Comparison of ENCODE assay signal across 8 cellular contexts in the genomic region with DNA sequence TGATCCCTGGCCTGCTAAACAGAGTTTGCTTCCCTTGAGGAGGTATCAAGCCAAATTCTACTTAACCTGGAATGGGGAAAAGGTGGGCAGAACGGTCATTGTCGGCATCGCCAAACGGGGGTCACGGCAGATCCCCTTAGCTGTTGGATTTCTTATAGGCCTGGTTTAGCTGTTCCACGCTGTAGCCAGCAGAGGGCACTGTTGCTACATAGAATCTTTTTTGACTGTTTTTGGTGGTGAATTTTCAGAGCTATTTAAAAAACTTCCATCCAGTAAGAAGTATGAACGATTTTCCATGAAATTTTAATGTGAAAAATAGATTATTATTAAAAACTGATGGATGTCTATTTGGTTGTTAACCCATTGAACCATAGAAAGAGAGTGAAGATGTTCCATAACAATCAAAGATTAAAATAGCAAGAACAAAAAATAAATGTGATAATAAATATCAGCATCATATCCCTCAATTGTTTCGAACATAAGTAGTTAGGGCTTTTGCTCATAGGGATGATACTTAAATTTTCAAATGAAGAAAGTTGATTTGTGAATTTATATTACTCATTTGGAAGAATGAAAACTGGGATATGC. TPM values are rescaled to one million over a fixed set of nuclear protein-coding genes. Genes with fewer than 3 reads are reported as not detected.
DNase-seq lines count a peak whose midpoint lies in the region; ATAC-seq and TF ChIP-seq lines count a peak whose summit lies in the region.

No MANE protein-coding gene starts in this region.

- CTCF ChIA-PET in CD8-positive, alpha-beta memory T cell (lab: Charles Lee) = interaction anchor here (1.2 kb wide), 1 partner anchor 24 kb away, joined by 3 read pairs; no protein-coding TSS in a partner anchor
- CTCF ChIA-PET in activated naive CD4-positive, alpha-beta T cell treated with anti-CD3 and anti-CD28 coated beads, Interleukin-2, amount 10 ng/mL, durations not matched to agents 7 days and 5 days (lab: Charles Lee) = interaction anchor here (0.6 to 1.4 kb wide), 6 partner anchors 11 to 1869 kb away, joined by 3 to 5 read pairs (median 4); no protein-coding TSS in a partner anchor

- no peaks in the 10 kb centered on the region for H3K36me3 Mint-ChIP-seq in CD8-positive, alpha-beta memory T cell
- H3K36me3 Mint-ChIP-seq in activated naive CD4-positive, alpha-beta T cell treated with anti-CD3 and anti-CD28 coated beads, Interleukin-2, amount 10 ng/mL, durations not matched to agents 7 days and 5 days = no peaks in the 10 kb centered on the region

- H3K27me3 Mint-ChIP-seq in CD8-positive, alpha-beta memory T cell = peaks cover 5 to 14% of the 10 kb centered on the region in 2 donors
- peaks cover 27% of the 10 kb centered on the region for H3K27me3 Mint-ChIP-seq in activated naive CD4-positive, alpha-beta T cell treated with anti-CD3 and anti-CD28 coated beads, Interleukin-2, amount 10 ng/mL, durations not matched to agents 7 days and 5 days

- H3K4me3 ChIP-seq in CD8-positive, alpha-beta memory T cell (ENCODE audit: low read length) = no peak overlapping the region
- H3K4me3 ChIP-seq in right atrium auricular region = peak overlapping the region in 1 of 2 donors; percentile 46

- no peaks in the 10 kb centered on the region for H3K9me3 ChIP-seq in CD8-positive, alpha-beta memory T cell (ENCODE audit: low read length)
- no peaks in the 10 kb centered on the region for H3K9me3 ChIP-seq in right atrium auricular region

- DNase-seq in CD8-positive, alpha-beta memory T cell = peak in 4 of 5 donors; percentile 1 to 30 (median 14)
- DNase-seq in NCI-H460 (ENCODE audit: extremely low read depth, low read depth) = peak; percentile 69
- DNase-seq in activated naive CD4-positive, alpha-beta T cell treated with anti-CD3 and anti-CD28 coated beads, Interleukin-2, amount 10 ng/mL, durations not matched to agents 7 days and 5 days = peak; percentile 53
- peak; percentile 68 for DNase-seq in right atrium auricular region (ENCODE audit: low spot score)
- DNase-seq in renal cortical epithelial cell (ENCODE audit: low read depth) = peak; percentile 26
- no peak for DNase-seq in epidermal melanocyte (ENCODE audit: insufficient read length, low spot score)
- no peak for DNase-seq in COLO829 (ENCODE audit: low spot score)

- TF ChIP-seq CTCF in right atrium auricular region (IDR thresholded peaks at IDR 0.05) = peak; percentile 65 to 89

- no peaks in the 10 kb centered on the region for H3K36me3 ChIP-seq in CD8-positive, alpha-beta memory T cell (ENCODE audit: insufficient read depth, low read length)
- H3K36me3 ChIP-seq in right atrium auricular region = no peaks in the 10 kb centered on the region

- POLR2A ChIA-PET in CD8-positive, alpha-beta memory T cell (lab: Charles Lee) = no interaction called here

- H3K4me1 Mint-ChIP-seq in CD8-positive, alpha-beta memory T cell = peaks cover 5% of the 10 kb centered on the region in 3 donors
- H3K4me1 Mint-ChIP-seq in activated naive CD4-positive, alpha-beta T cell treated with anti-CD3 and anti-CD28 coated beads, Interleukin-2, amount 10 ng/mL, durations not matched to agents 7 days and 5 days = peaks cover 4% of the 10 kb centered on the region

- H3K9me3 Mint-ChIP-seq in CD8-positive, alpha-beta memory T cell = peaks cover 0 to 3% (median 0%) of the 10 kb centered on the region in 5 donors
- no peaks in the 10 kb centered on the region for H3K9me3 Mint-ChIP-seq in activated naive CD4-positive, alpha-beta T cell treated with anti-CD3 and anti-CD28 coated beads, Interleukin-2, amount 10 ng/mL, durations not matched to agents 7 days and 5 days

- H3K27me3 ChIP-seq in CD8-positive, alpha-beta memory T cell (ENCODE audit: insufficient read depth, low read length, poor library complexity, severe bottlenecking) = no peaks in the 10 kb centered on the region
- no peaks in the 10 kb centered on the region for H3K27me3 ChIP-seq in right atrium auricular region

- no peak overlapping the region for H3K27ac ChIP-seq in CD8-positive, alpha-beta memory T cell (ENCODE audit: low read depth, low read length)
- H3K27ac ChIP-seq in right atrium auricular region = no peak overlapping the region

- peak; percentile 54 for ATAC-seq in GM19351 (IDR thresholded peaks at IDR 0.05; ENCODE audit: unreplicated experiment)

- no peak overlapping the region for H3K4me3 Mint-ChIP-seq in CD8-positive, alpha-beta memory T cell
- peak overlapping the region; percentile 52 for H3K4me3 Mint-ChIP-seq in activated naive CD4-positive, alpha-beta T cell treated with anti-CD3 and anti-CD28 coated beads, Interleukin-2, amount 10 ng/mL, durations not matched to agents 7 days and 5 days

- H3K4me1 ChIP-seq in CD8-positive, alpha-beta memory T cell (ENCODE audit: insufficient read depth, low read length) = no peaks in the 10 kb centered on the region
- no peaks in the 10 kb centered on the region for H3K4me1 ChIP-seq in right atrium auricular region

- H3K27ac Mint-ChIP-seq in CD8-positive, alpha-beta memory T cell = no peak overlapping the region
- no peak overlapping the region for H3K27ac Mint-ChIP-seq in activated naive CD4-positive, alpha-beta T cell treated with anti-CD3 and anti-CD28 coated beads, Interleukin-2, amount 10 ng/mL, durations not matched to agents 7 days and 5 days

RNA-seq across cellular contexts. Expression of a gene that starts 56.6 kb away (rescaled TPM):
- total RNA-seq in CD8-positive, alpha-beta memory T cell = not detected
- polyA plus RNA-seq in CD8-positive, alpha-beta memory T cell = not detected
- 45.1 and 48.4 TPM in 2 replicates for total RNA-seq in NCI-H460 (2014; rRNA removed; shearing (Covaris generic))
- polyA plus RNA-seq in NCI-H460 (2014; cell fraction: nucleus; rRNA removed) = 2.0 and 7.3 TPM in 2 replicates
- total RNA-seq in right atrium auricular region (10 to 100 TPM; 34.1 to 91.0 TPM), renal cortical epithelial cell (under 0.01 and 0.35 TPM in 2 replicates)

Comparison
In these comparisons a context has a peak if more than half of its experiments do, and no peak if none do; other contexts are left out.
1. DNase-seq: peak in CD8-positive, alpha-beta memory T cell (4 of 5), NCI-H460 (single experiment), activated naive CD4-positive, alpha-beta T cell treated with anti-CD3 and anti-CD28 coated beads, Interleukin-2, amount 10 ng/mL, durations not matched to agents 7 days and 5 days (single experiment), right atrium auricular region (single experiment) and renal cortical epithelial cell (single experiment); none in epidermal melanocyte (single experiment) and COLO829 (single experiment).
2. RNA of a gene that starts 56.6 kb away (total RNA-seq): 34.1 to 91.0 TPM in right atrium auricular region and 45.1 to 48.4 TPM in NCI-H460; under 0.01 to 0.35 TPM in renal cortical epithelial cell and not detected in CD8-positive, alpha-beta memory T cell; every median in the first group is over 10 times any median in the second.